11 cellular contexts compared by ENCODE assay signal in genomic region chrX:38880460-38880859, GRCh38.
DNase-seq lines count a peak whose midpoint lies in the region; ATAC-seq, FAIRE-seq and TF ChIP-seq lines count a peak whose summit lies in the region.
"Had no signal": no experiment of that assay in that cellular context is flagged by ENCODE, and none has a peak within 500 bp of the region (broad histone marks: within the 10 kb centered on the region; RNA-seq: fewer than 3 reads in every experiment).

No MANE protein-coding gene starts in this region.

- intact Hi-C loops in tibial artery (cut with DNase I; ENCODE audit: low total_unique reads) = no loop called here

- H3K27me3 Mint-ChIP-seq in IgD-negative memory B cell (no peaks in the 10 kb centered on the region), naive B cell (no peaks in the 10 kb centered on the region)

- ATAC-seq in naive B cell (ENCODE audit: low read depth in 2 of 2) (no peak), GM21737 (IDR thresholded peaks at IDR 0.05; ENCODE audit: unreplicated experiment) (no peak)
- ATAC-seq: left lobe of liver had no signal

- no peak for FAIRE-seq in bronchial epithelial cell (lab: Jason Lieb, UNC)

- H3K27ac Mint-ChIP-seq in IgD-negative memory B cell (peak overlapping the region in 2 of 3 donors; percentile 67 to 86), naive B cell (peak overlapping the region; percentile 71 to 95 (median 89))

- H3K4me3 Mint-ChIP-seq in IgD-negative memory B cell (peak overlapping the region in 2 of 4 donors; percentile 50 to 63), naive B cell (peak overlapping the region; percentile 10 to 83 (median 52))

- no peak for TF ChIP-seq CTCF in bronchial epithelial cell (IDR thresholded peaks at IDR 0.05; ENCODE audit: insufficient read depth, low read length, severe bottlenecking)
- no peak for TF ChIP-seq CTCF in tibial artery (IDR thresholded peaks at IDR 0.05)

- H3K4me1 ChIP-seq in tibial artery = no peaks in the 10 kb centered on the region

- H3K4me3 ChIP-seq in bronchial epithelial cell (ENCODE audit: low read depth, low read length) (no peak overlapping the region), tibial artery (no peak overlapping the region)

- DNase-seq in DMS53 (lab: John Stamatoyannopoulos, UW) (peak; percentile 90), bronchial epithelial cell (ENCODE audit: low read depth) (peak; percentile 66), naive B cell (no peak), tibial artery (no peak), hypothalamus (lab: John Stamatoyannopoulos, UW) (no peak), ACHN (no peak)
- DNase-seq: effector memory CD4-positive, alpha-beta T cell; NCI-H1694 treated with DMSO at 0.1 percent for 48 hours had no signal

- H3K4me1 Mint-ChIP-seq in IgD-negative memory B cell (peaks cover 6 to 32% (median 19%) of the 10 kb centered on the region in 3 donors), naive B cell (peaks cover 27 to 31% (median 29%) of the 10 kb centered on the region in 3 donors)

- no peak overlapping the region for H3K27ac ChIP-seq in tibial artery

- in situ Hi-C loops in ACHN (cut with HindIII; ENCODE audit: low pct_ligation_motif_present, low pct_unique_long_range_greater_than_20kb, low sequenced_read_pairs) = no loop called here

- no peaks in the 10 kb centered on the region for H3K36me3 ChIP-seq in bronchial epithelial cell (ENCODE audit: control insufficient read depth, insufficient read depth, low read length)
- no peaks in the 10 kb centered on the region for H3K36me3 ChIP-seq in tibial artery

- no peaks in the 10 kb centered on the region for H3K27me3 ChIP-seq in bronchial epithelial cell (ENCODE audit: control insufficient read depth, insufficient read depth, low read length)
- H3K27me3 ChIP-seq in tibial artery = no peaks in the 10 kb centered on the region

- no peaks in the 10 kb centered on the region for H3K36me3 Mint-ChIP-seq in IgD-negative memory B cell
- no peaks in the 10 kb centered on the region for H3K36me3 Mint-ChIP-seq in naive B cell

- no peaks in the 10 kb centered on the region for H3K9me3 Mint-ChIP-seq in IgD-negative memory B cell
- H3K9me3 Mint-ChIP-seq in naive B cell = peaks cover 0 to 4% (median 1%) of the 10 kb centered on the region in 7 donors

- peaks cover 0 to 9% (median 0%) of the 10 kb centered on the region in 3 donors for H3K9me3 ChIP-seq in tibial artery

Comparison
In these comparisons a context has a peak if more than half of its experiments do, and no peak if none do; other contexts are left out.
1. DNase-seq: peak in DMS53 (single experiment) and bronchial epithelial cell (single experiment); none in naive B cell (single experiment), tibial artery (0 of 2), hypothalamus (0 of 51) and ACHN (single experiment).